1 cellular context compared by ENCODE assay signal in genomic region chr20:44829688-44830087, GRCh38.
TF ChIP-seq lines count a peak whose summit lies in the region.

No MANE protein-coding gene starts in this region.

TF ChIP-seq in HEK293, 187 proteins besides CTCF, POLR2A, EP300 and RAD21 (continued from another document):
- no peak for TF ChIP-seq ZNF610 (tag by site-specific recombination; IDR thresholded peaks at IDR 0.05; ENCODE audit: borderline replicate concordance)
- TF ChIP-seq SP2 (tag by site-specific recombination; IDR thresholded peaks at IDR 0.05): no peak
- no peak for TF ChIP-seq KLF1 (tag by site-specific recombination; IDR thresholded peaks at IDR 0.05)
- TF ChIP-seq KLF10 (tag by site-specific recombination; IDR thresholded peaks at IDR 0.05): no peak
- TF ChIP-seq, protein P1, sequence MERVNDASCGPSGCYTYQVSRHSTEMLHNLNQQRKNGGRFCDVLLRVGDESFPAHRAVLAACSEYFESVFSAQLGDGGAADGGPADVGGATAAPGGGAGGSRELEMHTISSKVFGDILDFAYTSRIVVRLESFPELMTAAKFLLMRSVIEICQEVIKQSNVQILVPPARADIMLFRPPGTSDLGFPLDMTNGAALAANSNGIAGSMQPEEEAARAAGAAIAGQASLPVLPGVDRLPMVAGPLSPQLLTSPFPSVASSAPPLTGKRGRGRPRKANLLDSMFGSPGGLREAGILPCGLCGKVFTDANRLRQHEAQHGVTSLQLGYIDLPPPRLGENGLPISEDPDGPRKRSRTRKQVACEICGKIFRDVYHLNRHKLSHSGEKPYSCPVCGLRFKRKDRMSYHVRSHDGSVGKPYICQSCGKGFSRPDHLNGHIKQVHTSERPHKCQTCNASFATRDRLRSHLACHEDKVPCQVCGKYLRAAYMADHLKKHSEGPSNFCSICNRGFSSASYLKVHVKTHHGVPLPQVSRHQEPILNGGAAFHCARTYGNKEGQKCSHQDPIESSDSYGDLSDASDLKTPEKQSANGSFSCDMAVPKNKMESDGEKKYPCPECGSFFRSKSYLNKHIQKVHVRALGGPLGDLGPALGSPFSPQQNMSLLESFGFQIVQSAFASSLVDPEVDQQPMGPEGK (tag by site-specific recombination; IDR thresholded peaks at IDR 0.05): no peak
- no peak for TF ChIP-seq ZNF2 (tag by site-specific recombination; IDR thresholded peaks at IDR 0.05)
- TF ChIP-seq PRDM6 (tag by site-specific recombination; IDR thresholded peaks at IDR 0.05): peak; percentile 91
- no peak for TF ChIP-seq ZNF529 (tag by site-specific recombination; IDR thresholded peaks at IDR 0.05; ENCODE audit: insufficient replicate concordance)
- no peak for TF ChIP-seq ZBTB6 (tag by site-specific recombination; IDR thresholded peaks at IDR 0.05)
- no peak for TF ChIP-seq PRDM1 (tag by site-specific recombination; IDR thresholded peaks at IDR 0.05)
- TF ChIP-seq, protein P2, sequence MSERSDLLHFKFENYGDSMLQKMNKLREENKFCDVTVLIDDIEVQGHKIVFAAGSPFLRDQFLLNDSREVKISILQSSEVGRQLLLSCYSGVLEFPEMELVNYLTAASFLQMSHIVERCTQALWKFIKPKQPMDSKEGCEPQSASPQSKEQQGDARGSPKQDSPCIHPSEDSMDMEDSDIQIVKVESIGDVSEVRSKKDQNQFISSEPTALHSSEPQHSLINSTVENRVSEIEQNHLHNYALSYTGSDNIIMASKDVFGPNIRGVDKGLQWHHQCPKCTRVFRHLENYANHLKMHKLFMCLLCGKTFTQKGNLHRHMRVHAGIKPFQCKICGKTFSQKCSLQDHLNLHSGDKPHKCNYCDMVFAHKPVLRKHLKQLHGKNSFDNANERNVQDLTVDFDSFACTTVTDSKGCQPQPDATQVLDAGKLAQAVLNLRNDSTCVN (tag by site-specific recombination; optimal IDR thresholded peaks at IDR 0.05): no peak
- TF ChIP-seq ZNF791 (tag by site-specific recombination; IDR thresholded peaks at IDR 0.05): no peak
- TF ChIP-seq ZNF76 (tag by site-specific recombination; IDR thresholded peaks at IDR 0.05; ENCODE audit: borderline replicate concordance, low read depth): no peak
- TF ChIP-seq ZSCAN5A (tag by site-specific recombination; IDR thresholded peaks at IDR 0.05): no peak
- no peak for TF ChIP-seq ZNF157 (tag by site-specific recombination; IDR thresholded peaks at IDR 0.05)
- no peak for TF ChIP-seq WT1 (tag by site-specific recombination; IDR thresholded peaks at IDR 0.05)
- no peak for TF ChIP-seq ZNF239 (tag by site-specific recombination; IDR thresholded peaks at IDR 0.05)
- TF ChIP-seq ZNF138 (tag by site-specific recombination; IDR thresholded peaks at IDR 0.05; ENCODE audit: borderline replicate concordance): no peak
- TF ChIP-seq ZFP41 (tag by site-specific recombination; IDR thresholded peaks at IDR 0.05; ENCODE audit: borderline replicate concordance): no peak
- no peak for TF ChIP-seq TCF7L2 (IDR thresholded peaks at IDR 0.05; ENCODE audit: borderline replicate concordance, low read depth, low read length)
- peak; percentile 81 for TF ChIP-seq INSM2 (tag by site-specific recombination; IDR thresholded peaks at IDR 0.05)
- TF ChIP-seq, protein P3, sequence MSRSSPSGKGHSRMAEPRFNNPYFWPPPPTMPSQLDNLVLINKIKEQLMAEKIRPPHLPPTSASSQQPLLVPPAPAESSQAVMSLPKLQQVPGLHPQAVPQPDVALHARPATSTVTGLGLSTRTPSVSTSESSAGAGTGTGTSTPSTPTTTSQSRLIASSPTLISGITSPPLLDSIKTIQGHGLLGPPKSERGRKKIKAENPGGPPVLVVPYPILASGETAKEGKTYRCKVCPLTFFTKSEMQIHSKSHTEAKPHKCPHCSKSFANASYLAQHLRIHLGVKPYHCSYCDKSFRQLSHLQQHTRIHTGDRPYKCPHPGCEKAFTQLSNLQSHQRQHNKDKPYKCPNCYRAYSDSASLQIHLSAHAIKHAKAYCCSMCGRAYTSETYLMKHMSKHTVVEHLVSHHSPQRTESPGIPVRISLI (tag by site-specific recombination; IDR thresholded peaks at IDR 0.05): no peak
